ENCODE assay signal across 1 cellular context in genomic region chr18:9484856-9485255, GRCh38.
A peak's percentile ranks its signal among the peaks of the same experiment; 100 is the strongest.
TF ChIP-seq lines count a peak whose summit lies in the region.
"Not testable (repeated sequence)": the region's sequence is repeated elsewhere in the genome, so short reads cannot be mapped to it uniquely, and the experiment has no call there.

No MANE protein-coding gene starts in this region.

TF ChIP-seq in HepG2, 621 proteins besides CTCF, POLR2A, EP300 and RAD21:
- not testable (repeated sequence) for TF ChIP-seq USF2 (IDR thresholded peaks at IDR 0.05; ENCODE audit: low read depth, low read length)
- TF ChIP-seq USF2 (CRISPR knock-in tag; IDR thresholded peaks at IDR 0.05; ENCODE audit: borderline replicate concordance): peak; percentile 36; the same call in 1 of the 2 replicates
